Comparison of ENCODE assay signal across 20 cellular contexts in genomic region chr15:101404245-101404644, GRCh38.
DNase-seq lines count a peak whose midpoint lies in the region; ATAC-seq, FAIRE-seq and TF ChIP-seq lines count a peak whose summit lies in the region.
"Had no signal": no experiment of that assay in that cellular context is flagged by ENCODE, and none has a peak within 500 bp of the region (broad histone marks: within the 10 kb centered on the region; RNA-seq: fewer than 3 reads in every experiment).

No MANE protein-coding gene starts in this region.

- H3K36me3 ChIP-seq in Karpas-422 (ENCODE audit: insufficient read depth, low read length) (no peaks in the 10 kb centered on the region), upper lobe of right lung (no peaks in the 10 kb centered on the region), kidney (ENCODE audit: control insufficient read depth in 1 of 2, insufficient read depth in 2 of 2, low read length in 2 of 2) (no peaks in the 10 kb centered on the region)

- no peak overlapping the region for H3K4me3 ChIP-seq in Karpas-422 (ENCODE audit: low read length)
- H3K4me3 ChIP-seq in upper lobe of right lung = no peak overlapping the region
- H3K4me3 ChIP-seq in kidney (ENCODE audit: low read length in 2 of 2) = no peak overlapping the region
- H3K4me3 ChIP-seq: GM12878, GM23338 had no signal

- FAIRE-seq in kidney (lab: Jason Lieb, UNC) = no peak
- FAIRE-seq: D721Med, GM12878, GM19239 had no signal

- H3K4me2 ChIP-seq in Karpas-422 (ENCODE audit: low read depth, low read length, poor library complexity, severe bottlenecking) = no peak overlapping the region
- H3K4me2 ChIP-seq: GM23338 had no signal

- peaks cover 2% of the 10 kb centered on the region for H3K27me3 Mint-ChIP-seq in osteocyte (ENCODE audit: unreplicated experiment)

- H3K9me3 ChIP-seq in Karpas-422 (ENCODE audit: low read length) = no peaks in the 10 kb centered on the region
- H3K9me3 ChIP-seq in upper lobe of right lung = no peaks in the 10 kb centered on the region
- no peaks in the 10 kb centered on the region for H3K9me3 ChIP-seq in kidney (ENCODE audit: control insufficient read depth in 1 of 2, low read length in 2 of 2)

- no peaks in the 10 kb centered on the region for H3K79me2 ChIP-seq in Karpas-422 (ENCODE audit: low read length)

- no peaks in the 10 kb centered on the region for H3K27me3 ChIP-seq in Karpas-422 (ENCODE audit: low read length)
- H3K27me3 ChIP-seq in upper lobe of right lung = no peaks in the 10 kb centered on the region

- H3K27ac ChIP-seq in Karpas-422 (ENCODE audit: low read length) (no peak overlapping the region), upper lobe of right lung (no peak overlapping the region), kidney (ENCODE audit: low read depth in 2 of 2, low read length in 2 of 2) (no peak overlapping the region)

- intact Hi-C loops in upper lobe of right lung (cut with DNase I) = no loop called here
- intact Hi-C loops in kidney (cut with DNase I) = no loop called here

- no peak overlapping the region for H3K4me3 Mint-ChIP-seq in osteocyte (ENCODE audit: unreplicated experiment)
- H3K4me3 Mint-ChIP-seq: CD4-positive, alpha-beta memory T cell; GM23338; H9 had no signal

- no peaks in the 10 kb centered on the region for H3K4me1 Mint-ChIP-seq in osteocyte (ENCODE audit: unreplicated experiment)
- H3K4me1 Mint-ChIP-seq: CD4-positive, alpha-beta memory T cell had no signal

- no peaks in the 10 kb centered on the region for H4K20me1 ChIP-seq in Karpas-422 (ENCODE audit: insufficient read depth, low read depth, low read length)

- no peaks in the 10 kb centered on the region for H3K9me3 Mint-ChIP-seq in osteocyte (ENCODE audit: unreplicated experiment)
- H3K9me3 Mint-ChIP-seq: H9 had no signal

- no peak overlapping the region for H2AFZ ChIP-seq in Karpas-422 (ENCODE audit: low read length)
- H2AFZ ChIP-seq: GM23338 had no signal

- no peak overlapping the region for H3K9ac ChIP-seq in Karpas-422 (ENCODE audit: low read length)
- H3K9ac ChIP-seq in kidney (ENCODE audit: low read length in 2 of 2) = no peak overlapping the region

- no peak overlapping the region for H3K27ac Mint-ChIP-seq in osteocyte (ENCODE audit: unreplicated experiment)
- H3K27ac Mint-ChIP-seq: GM23338 had no signal

- DNase-seq in Karpas-422 = peak; percentile 7
- no peak for DNase-seq in left lobe of liver (ENCODE audit: low spot score)
- peak; percentile 65 for DNase-seq in osteocyte (ENCODE audit: extremely low spot score, unreplicated experiment)
- DNase-seq in upper lobe of right lung = peak; percentile 21
- no peak for DNase-seq in amygdala (lab: John Stamatoyannopoulos, UW)
- no peak for DNase-seq in kidney
- DNase-seq: C1 segment of cervical spinal cord; CD4-positive, alpha-beta memory T cell; COR-L47; DMS 273 treated with DMSO at 0.1 percent for 48 hours; DMS79; EL; GDM1; H9 had no signal

- no peaks in the 10 kb centered on the region for H3K36me3 Mint-ChIP-seq in osteocyte (ENCODE audit: unreplicated experiment)
- H3K36me3 Mint-ChIP-seq: CD4-positive, alpha-beta memory T cell had no signal

- ATAC-seq in left lobe of liver = peak; percentile 17
- no peak for ATAC-seq in upper lobe of right lung
- ATAC-seq in HG02885 (IDR thresholded peaks at IDR 0.05; ENCODE audit: poor library complexity, unreplicated experiment) = no peak
- ATAC-seq: GM12878, GM23338, HCT116 had no signal

- no peaks in the 10 kb centered on the region for H3K9me2 ChIP-seq in Karpas-422 (replicated peaks; ENCODE audit: insufficient read depth, low read length)

- no peak for TF ChIP-seq CTCF in osteocyte (IDR thresholded peaks at IDR 0.05)
- TF ChIP-seq CTCF in upper lobe of right lung (IDR thresholded peaks at IDR 0.05) = no peak
- no peak for TF ChIP-seq CTCF in kidney (IDR thresholded peaks at IDR 0.05; ENCODE audit: borderline replicate concordance, extremely low read depth, insufficient read depth)

- H3K4me1 ChIP-seq in Karpas-422 (ENCODE audit: low read length) (no peaks in the 10 kb centered on the region), upper lobe of right lung (no peaks in the 10 kb centered on the region), kidney (ENCODE audit: control insufficient read depth in 1 of 2, insufficient read depth in 1 of 2, low read depth in 1 of 2, low read length in 2 of 2) (no peaks in the 10 kb centered on the region)

Comparison
In these comparisons a context has a peak if more than half of its experiments do, and no peak if none do; other contexts are left out.
1. DNase-seq: peak in Karpas-422 (single experiment), osteocyte (single experiment) and upper lobe of right lung (single experiment); none in left lobe of liver (single experiment), amygdala (0 of 56) and kidney (single experiment).